1 cellular context compared by ENCODE assay signal in the genomic region with DNA sequence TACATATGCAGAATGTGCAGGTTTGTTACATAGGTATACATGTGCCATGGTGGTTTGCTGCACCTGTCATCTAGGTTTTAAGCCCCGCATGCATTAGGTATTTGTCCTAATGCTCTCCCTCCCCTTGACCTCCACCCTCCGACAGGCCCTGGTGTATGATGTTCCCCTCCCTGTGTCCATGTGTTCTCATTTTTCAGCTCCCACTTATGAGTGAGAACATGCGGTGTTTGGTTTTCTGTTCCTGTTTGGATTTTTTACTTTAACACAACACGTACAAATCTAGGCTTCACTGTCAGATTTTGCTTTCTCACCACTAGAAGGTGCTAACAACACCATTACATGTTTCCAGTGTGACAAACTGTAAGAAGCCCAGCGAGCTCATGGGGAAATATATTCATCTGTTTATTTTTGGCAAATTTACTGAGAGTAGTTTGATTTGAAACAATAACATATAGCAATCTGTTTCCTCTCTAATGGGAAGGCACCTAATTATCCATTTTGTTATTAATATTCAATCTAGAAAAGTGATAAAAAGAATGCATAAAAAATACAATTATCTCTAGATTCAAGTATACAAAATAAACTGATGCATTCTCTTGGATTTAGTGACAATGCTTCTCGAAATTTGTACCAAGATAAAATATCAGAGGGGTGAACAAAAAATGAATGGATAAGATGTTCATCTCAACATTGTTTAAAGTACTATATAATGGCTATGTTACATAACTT.
A peak's percentile ranks its signal among the peaks of the same experiment; 100 is the strongest.
TF ChIP-seq lines count a peak whose summit lies in the region.

No MANE protein-coding gene starts in this region.

TF ChIP-seq in GM12878, 131 proteins besides CTCF, POLR2A, EP300 and RAD21 (continued from another document and continues in another):
- TF ChIP-seq, protein P1, sequence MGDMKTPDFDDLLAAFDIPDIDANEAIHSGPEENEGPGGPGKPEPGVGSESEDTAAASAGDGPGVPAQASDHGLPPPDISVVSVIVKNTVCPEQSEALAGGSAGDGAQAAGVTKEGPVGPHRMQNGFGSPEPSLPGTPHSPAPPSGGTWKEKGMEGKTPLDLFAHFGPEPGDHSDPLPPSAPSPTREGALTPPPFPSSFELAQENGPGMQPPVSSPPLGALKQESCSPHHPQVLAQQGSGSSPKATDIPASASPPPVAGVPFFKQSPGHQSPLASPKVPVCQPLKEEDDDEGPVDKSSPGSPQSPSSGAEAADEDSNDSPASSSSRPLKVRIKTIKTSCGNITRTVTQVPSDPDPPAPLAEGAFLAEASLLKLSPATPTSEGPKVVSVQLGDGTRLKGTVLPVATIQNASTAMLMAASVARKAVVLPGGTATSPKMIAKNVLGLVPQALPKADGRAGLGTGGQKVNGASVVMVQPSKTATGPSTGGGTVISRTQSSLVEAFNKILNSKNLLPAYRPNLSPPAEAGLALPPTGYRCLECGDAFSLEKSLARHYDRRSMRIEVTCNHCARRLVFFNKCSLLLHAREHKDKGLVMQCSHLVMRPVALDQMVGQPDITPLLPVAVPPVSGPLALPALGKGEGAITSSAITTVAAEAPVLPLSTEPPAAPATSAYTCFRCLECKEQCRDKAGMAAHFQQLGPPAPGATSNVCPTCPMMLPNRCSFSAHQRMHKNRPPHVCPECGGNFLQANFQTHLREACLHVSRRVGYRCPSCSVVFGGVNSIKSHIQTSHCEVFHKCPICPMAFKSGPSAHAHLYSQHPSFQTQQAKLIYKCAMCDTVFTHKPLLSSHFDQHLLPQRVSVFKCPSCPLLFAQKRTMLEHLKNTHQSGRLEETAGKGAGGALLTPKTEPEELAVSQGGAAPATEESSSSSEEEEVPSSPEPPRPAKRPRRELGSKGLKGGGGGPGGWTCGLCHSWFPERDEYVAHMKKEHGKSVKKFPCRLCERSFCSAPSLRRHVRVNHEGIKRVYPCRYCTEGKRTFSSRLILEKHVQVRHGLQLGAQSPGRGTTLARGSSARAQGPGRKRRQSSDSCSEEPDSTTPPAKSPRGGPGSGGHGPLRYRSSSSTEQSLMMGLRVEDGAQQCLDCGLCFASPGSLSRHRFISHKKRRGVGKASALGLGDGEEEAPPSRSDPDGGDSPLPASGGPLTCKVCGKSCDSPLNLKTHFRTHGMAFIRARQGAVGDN (IDR thresholded peaks at IDR 0.05): peak; percentile 20; the same call in 1 of the 2 replicates
- TF ChIP-seq, protein P2, sequence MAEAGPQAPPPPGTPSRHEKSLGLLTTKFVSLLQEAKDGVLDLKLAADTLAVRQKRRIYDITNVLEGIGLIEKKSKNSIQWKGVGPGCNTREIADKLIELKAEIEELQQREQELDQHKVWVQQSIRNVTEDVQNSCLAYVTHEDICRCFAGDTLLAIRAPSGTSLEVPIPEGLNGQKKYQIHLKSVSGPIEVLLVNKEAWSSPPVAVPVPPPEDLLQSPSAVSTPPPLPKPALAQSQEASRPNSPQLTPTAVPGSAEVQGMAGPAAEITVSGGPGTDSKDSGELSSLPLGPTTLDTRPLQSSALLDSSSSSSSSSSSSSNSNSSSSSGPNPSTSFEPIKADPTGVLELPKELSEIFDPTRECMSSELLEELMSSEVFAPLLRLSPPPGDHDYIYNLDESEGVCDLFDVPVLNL (IDR thresholded peaks at IDR 0.05; ENCODE audit: low read depth, low read length): no peak
- TF ChIP-seq, protein P3, sequence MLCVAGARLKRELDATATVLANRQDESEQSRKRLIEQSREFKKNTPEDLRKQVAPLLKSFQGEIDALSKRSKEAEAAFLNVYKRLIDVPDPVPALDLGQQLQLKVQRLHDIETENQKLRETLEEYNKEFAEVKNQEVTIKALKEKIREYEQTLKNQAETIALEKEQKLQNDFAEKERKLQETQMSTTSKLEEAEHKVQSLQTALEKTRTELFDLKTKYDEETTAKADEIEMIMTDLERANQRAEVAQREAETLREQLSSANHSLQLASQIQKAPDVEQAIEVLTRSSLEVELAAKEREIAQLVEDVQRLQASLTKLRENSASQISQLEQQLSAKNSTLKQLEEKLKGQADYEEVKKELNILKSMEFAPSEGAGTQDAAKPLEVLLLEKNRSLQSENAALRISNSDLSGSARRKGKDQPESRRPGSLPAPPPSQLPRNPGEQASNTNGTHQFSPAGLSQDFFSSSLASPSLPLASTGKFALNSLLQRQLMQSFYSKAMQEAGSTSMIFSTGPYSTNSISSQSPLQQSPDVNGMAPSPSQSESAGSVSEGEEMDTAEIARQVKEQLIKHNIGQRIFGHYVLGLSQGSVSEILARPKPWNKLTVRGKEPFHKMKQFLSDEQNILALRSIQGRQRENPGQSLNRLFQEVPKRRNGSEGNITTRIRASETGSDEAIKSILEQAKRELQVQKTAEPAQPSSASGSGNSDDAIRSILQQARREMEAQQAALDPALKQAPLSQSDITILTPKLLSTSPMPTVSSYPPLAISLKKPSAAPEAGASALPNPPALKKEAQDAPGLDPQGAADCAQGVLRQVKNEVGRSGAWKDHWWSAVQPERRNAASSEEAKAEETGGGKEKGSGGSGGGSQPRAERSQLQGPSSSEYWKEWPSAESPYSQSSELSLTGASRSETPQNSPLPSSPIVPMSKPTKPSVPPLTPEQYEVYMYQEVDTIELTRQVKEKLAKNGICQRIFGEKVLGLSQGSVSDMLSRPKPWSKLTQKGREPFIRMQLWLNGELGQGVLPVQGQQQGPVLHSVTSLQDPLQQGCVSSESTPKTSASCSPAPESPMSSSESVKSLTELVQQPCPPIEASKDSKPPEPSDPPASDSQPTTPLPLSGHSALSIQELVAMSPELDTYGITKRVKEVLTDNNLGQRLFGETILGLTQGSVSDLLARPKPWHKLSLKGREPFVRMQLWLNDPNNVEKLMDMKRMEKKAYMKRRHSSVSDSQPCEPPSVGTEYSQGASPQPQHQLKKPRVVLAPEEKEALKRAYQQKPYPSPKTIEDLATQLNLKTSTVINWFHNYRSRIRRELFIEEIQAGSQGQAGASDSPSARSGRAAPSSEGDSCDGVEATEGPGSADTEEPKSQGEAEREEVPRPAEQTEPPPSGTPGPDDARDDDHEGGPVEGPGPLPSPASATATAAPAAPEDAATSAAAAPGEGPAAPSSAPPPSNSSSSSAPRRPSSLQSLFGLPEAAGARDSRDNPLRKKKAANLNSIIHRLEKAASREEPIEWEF (IDR thresholded peaks at IDR 0.05; ENCODE audit: insufficient replicate concordance, low read depth, low read length): no peak
- TF ChIP-seq FOXM1 (IDR thresholded peaks at IDR 0.05; ENCODE audit: low read depth, low read length) (peak; percentile 45; the same call in 1 of the 2 replicates), TAF1 (IDR thresholded peaks at IDR 0.05; ENCODE audit: borderline replicate concordance, low read depth, low read length) (no peak), IKZF1 (conservative IDR thresholded peaks at IDR 0.05) (peak; percentile 54; the same call in 1 of the 2 replicates), BMI1 (IDR thresholded peaks at IDR 0.05; ENCODE audit: borderline replicate concordance) (no peak), ZNF384 (IDR thresholded peaks at IDR 0.05; ENCODE audit: borderline replicate concordance, low read depth, low read length) (no peak), STAT3 (IDR thresholded peaks at IDR 0.05; ENCODE audit: low read depth, low read length) (no peak), KDM1A (IDR thresholded peaks at IDR 0.05; ENCODE audit: borderline replicate concordance) (no peak), SPI1 (IDR thresholded peaks at IDR 0.05; ENCODE audit: borderline replicate concordance, insufficient read depth, low read depth, low read length) (0 out of 2 replicates have a peak, but pooled peaks have one; percentile 15), RBBP5 (conservative IDR thresholded peaks at IDR 0.05) (no peak), CBX5 (IDR thresholded peaks at IDR 0.05; ENCODE audit: low read depth) (no peak), ZNF274 (IDR thresholded peaks at IDR 0.05; ENCODE audit: insufficient read depth, insufficient read length) (no peak), POU2F2 (IDR thresholded peaks at IDR 0.05; ENCODE audit: borderline replicate concordance, low read depth, low read length) (no peak), PML (IDR thresholded peaks at IDR 0.05; ENCODE audit: low read length) (no peak), CREM (IDR thresholded peaks at IDR 0.05; ENCODE audit: low read depth) (peak; percentile 36; the same call in 1 of the 2 replicates), LARP7 (IDR thresholded peaks at IDR 0.05) (no peak; the same call in 1 of the 2 replicates), MXI1 (IDR thresholded peaks at IDR 0.05; ENCODE audit: low read depth, low read length) (peak; percentile 20; the same call in 1 of the 2 replicates), CEBPB (IDR thresholded peaks at IDR 0.05; ENCODE audit: borderline replicate concordance in 1 of 2, low read depth in 2 of 2, low read length in 2 of 2) (no peak), NRF1 (conservative IDR thresholded peaks at IDR 0.05; ENCODE audit: low read depth, low read length) (no peak), FOS (IDR thresholded peaks at IDR 0.05; ENCODE audit: borderline replicate concordance, extremely low read depth, insufficient read length) (no peak), SIN3A (IDR thresholded peaks at IDR 0.05; ENCODE audit: low read depth, low read length) (no peak; the same call in 1 of the 2 replicates), CHD1 (IDR thresholded peaks at IDR 0.05; ENCODE audit: low read depth, low read length) (no peak)
- TF ChIP-seq, protein P4, sequence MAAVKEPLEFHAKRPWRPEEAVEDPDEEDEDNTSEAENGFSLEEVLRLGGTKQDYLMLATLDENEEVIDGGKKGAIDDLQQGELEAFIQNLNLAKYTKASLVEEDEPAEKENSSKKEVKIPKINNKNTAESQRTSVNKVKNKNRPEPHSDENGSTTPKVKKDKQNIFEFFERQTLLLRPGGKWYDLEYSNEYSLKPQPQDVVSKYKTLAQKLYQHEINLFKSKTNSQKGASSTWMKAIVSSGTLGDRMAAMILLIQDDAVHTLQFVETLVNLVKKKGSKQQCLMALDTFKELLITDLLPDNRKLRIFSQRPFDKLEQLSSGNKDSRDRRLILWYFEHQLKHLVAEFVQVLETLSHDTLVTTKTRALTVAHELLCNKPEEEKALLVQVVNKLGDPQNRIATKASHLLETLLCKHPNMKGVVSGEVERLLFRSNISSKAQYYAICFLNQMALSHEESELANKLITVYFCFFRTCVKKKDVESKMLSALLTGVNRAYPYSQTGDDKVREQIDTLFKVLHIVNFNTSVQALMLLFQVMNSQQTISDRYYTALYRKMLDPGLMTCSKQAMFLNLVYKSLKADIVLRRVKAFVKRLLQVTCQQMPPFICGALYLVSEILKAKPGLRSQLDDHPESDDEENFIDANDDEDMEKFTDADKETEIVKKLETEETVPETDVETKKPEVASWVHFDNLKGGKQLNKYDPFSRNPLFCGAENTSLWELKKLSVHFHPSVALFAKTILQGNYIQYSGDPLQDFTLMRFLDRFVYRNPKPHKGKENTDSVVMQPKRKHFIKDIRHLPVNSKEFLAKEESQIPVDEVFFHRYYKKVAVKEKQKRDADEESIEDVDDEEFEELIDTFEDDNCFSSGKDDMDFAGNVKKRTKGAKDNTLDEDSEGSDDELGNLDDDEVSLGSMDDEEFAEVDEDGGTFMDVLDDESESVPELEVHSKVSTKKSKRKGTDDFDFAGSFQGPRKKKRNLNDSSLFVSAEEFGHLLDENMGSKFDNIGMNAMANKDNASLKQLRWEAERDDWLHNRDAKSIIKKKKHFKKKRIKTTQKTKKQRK (IDR thresholded peaks at IDR 0.05; ENCODE audit: low read depth, low read length): no peak
- TF ChIP-seq, protein P5, sequence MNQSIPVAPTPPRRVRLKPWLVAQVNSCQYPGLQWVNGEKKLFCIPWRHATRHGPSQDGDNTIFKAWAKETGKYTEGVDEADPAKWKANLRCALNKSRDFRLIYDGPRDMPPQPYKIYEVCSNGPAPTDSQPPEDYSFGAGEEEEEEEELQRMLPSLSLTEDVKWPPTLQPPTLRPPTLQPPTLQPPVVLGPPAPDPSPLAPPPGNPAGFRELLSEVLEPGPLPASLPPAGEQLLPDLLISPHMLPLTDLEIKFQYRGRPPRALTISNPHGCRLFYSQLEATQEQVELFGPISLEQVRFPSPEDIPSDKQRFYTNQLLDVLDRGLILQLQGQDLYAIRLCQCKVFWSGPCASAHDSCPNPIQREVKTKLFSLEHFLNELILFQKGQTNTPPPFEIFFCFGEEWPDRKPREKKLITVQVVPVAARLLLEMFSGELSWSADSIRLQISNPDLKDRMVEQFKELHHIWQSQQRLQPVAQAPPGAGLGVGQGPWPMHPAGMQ (IDR thresholded peaks at IDR 0.05; ENCODE audit: borderline replicate concordance): no peak
- TF ChIP-seq, protein P6, sequence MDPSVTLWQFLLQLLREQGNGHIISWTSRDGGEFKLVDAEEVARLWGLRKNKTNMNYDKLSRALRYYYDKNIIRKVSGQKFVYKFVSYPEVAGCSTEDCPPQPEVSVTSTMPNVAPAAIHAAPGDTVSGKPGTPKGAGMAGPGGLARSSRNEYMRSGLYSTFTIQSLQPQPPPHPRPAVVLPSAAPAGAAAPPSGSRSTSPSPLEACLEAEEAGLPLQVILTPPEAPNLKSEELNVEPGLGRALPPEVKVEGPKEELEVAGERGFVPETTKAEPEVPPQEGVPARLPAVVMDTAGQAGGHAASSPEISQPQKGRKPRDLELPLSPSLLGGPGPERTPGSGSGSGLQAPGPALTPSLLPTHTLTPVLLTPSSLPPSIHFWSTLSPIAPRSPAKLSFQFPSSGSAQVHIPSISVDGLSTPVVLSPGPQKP (IDR thresholded peaks at IDR 0.05; ENCODE audit: low read depth, low read length): no peak
- TF ChIP-seq, protein P7, sequence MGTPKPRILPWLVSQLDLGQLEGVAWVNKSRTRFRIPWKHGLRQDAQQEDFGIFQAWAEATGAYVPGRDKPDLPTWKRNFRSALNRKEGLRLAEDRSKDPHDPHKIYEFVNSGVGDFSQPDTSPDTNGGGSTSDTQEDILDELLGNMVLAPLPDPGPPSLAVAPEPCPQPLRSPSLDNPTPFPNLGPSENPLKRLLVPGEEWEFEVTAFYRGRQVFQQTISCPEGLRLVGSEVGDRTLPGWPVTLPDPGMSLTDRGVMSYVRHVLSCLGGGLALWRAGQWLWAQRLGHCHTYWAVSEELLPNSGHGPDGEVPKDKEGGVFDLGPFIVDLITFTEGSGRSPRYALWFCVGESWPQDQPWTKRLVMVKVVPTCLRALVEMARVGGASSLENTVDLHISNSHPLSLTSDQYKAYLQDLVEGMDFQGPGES (IDR thresholded peaks at IDR 0.05): no peak
- TF ChIP-seq, protein P8, sequence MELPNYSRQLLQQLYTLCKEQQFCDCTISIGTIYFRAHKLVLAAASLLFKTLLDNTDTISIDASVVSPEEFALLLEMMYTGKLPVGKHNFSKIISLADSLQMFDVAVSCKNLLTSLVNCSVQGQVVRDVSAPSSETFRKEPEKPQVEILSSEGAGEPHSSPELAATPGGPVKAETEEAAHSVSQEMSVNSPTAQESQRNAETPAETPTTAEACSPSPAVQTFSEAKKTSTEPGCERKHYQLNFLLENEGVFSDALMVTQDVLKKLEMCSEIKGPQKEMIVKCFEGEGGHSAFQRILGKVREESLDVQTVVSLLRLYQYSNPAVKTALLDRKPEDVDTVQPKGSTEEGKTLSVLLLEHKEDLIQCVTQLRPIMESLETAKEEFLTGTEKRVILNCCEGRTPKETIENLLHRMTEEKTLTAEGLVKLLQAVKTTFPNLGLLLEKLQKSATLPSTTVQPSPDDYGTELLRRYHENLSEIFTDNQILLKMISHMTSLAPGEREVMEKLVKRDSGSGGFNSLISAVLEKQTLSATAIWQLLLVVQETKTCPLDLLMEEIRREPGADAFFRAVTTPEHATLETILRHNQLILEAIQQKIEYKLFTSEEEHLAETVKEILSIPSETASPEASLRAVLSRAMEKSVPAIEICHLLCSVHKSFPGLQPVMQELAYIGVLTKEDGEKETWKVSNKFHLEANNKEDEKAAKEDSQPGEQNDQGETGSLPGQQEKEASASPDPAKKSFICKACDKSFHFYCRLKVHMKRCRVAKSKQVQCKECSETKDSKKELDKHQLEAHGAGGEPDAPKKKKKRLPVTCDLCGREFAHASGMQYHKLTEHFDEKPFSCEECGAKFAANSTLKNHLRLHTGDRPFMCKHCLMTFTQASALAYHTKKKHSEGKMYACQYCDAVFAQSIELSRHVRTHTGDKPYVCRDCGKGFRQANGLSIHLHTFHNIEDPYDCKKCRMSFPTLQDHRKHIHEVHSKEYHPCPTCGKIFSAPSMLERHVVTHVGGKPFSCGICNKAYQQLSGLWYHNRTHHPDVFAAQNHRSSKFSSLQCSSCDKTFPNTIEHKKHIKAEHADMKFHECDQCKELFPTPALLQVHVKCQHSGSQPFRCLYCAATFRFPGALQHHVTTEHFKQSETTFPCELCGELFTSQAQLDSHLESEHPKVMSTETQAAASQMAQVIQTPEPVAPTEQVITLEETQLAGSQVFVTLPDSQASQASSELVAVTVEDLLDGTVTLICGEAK (IDR thresholded peaks at IDR 0.05; ENCODE audit: borderline replicate concordance): no peak
